Comparison of ENCODE assay signal across 8 cellular contexts in genomic region chr4:185714524-185714923, GRCh38.
DNase-seq lines count a peak whose midpoint lies in the region; ATAC-seq, FAIRE-seq and TF ChIP-seq lines count a peak whose summit lies in the region.
"Not testable (repeated sequence)": the region's sequence is repeated elsewhere in the genome, so short reads cannot be mapped to it uniquely, and the experiment has no call there.

No MANE protein-coding gene starts in this region.

- not testable (repeated sequence) for H4K20me1 ChIP-seq in HepG2 (ENCODE audit: insufficient read depth, low read length)

- not testable (repeated sequence) for H3K9me3 Mint-ChIP-seq in Calu3 (ENCODE audit: low read depth, unreplicated experiment); glutamatergic neuron (ENCODE audit: unreplicated experiment)

- H3K4me1 ChIP-seq in body of pancreas, result peaks cover 89% of the 10 kb centered on the region
- peaks cover 0 to 63% of the 10 kb centered on the region in 2 donors for H3K4me1 ChIP-seq in right atrium auricular region
- peaks cover 71% of the 10 kb centered on the region for H3K4me1 ChIP-seq in HepG2 (ENCODE audit: insufficient read depth, low read length)
- peaks cover 0 to 74% (median 25%) of the 10 kb centered on the region in 4 donors for H3K4me1 ChIP-seq in right lobe of liver
- H3K4me1 ChIP-seq in stomach, result peaks cover 28 to 99% (median 72%) of the 10 kb centered on the region in 4 donors
- not testable (repeated sequence) for H3K4me1 ChIP-seq in upper lobe of right lung

- H3K4me1 Mint-ChIP-seq in Calu3 (ENCODE audit: low read depth, unreplicated experiment) (peaks cover 77% of the 10 kb centered on the region), glutamatergic neuron (ENCODE audit: low read depth, unreplicated experiment) (peaks cover 26% of the 10 kb centered on the region)

- not testable (repeated sequence) for TF ChIP-seq POLR2A in body of pancreas (IDR thresholded peaks at IDR 0.05); HepG2 (IDR thresholded peaks at IDR 0.05; ENCODE audit: insufficient read depth in 1 of 2, low read depth in 2 of 2, low read length in 2 of 2); right lobe of liver (IDR thresholded peaks at IDR 0.05); stomach (IDR thresholded peaks at IDR 0.05)

- H3K9me3 ChIP-seq in body of pancreas; right atrium auricular region; HepG2 (ENCODE audit: low read length); right lobe of liver; stomach; upper lobe of right lung: not testable (repeated sequence)

- DNase-seq in Calu3; body of pancreas; glutamatergic neuron; right atrium auricular region (ENCODE audit: low spot score); HepG2 (ENCODE audit: low spot score); right lobe of liver; stomach; upper lobe of right lung: not testable (repeated sequence)

- not testable (repeated sequence) for TF ChIP-seq CTCF in Calu3 (IDR thresholded peaks at IDR 0.05; ENCODE audit: unreplicated experiment); body of pancreas (IDR thresholded peaks at IDR 0.05); glutamatergic neuron (IDR thresholded peaks at IDR 0.05; ENCODE audit: partially characterized antibody, unreplicated experiment); right atrium auricular region (IDR thresholded peaks at IDR 0.05); HepG2 (CRISPR knock-in tag; IDR thresholded peaks at IDR 0.05); right lobe of liver (IDR thresholded peaks at IDR 0.05); stomach (IDR thresholded peaks at IDR 0.05); upper lobe of right lung (IDR thresholded peaks at IDR 0.05)

- not testable (repeated sequence) for TF ChIP-seq RAD21 in HepG2 (CRISPR knock-in tag; IDR thresholded peaks at IDR 0.05)

- POLR2A ChIA-PET in HepG2 (lab: Yijun Ruan, JAX), result interaction anchor here (6.0 kb wide), 1 partner anchor 96 kb away, joined by 64 read pairs; the partner anchor contains the start of gene SORBS2

- H3K27me3 Mint-ChIP-seq in Calu3 (ENCODE audit: unreplicated experiment); glutamatergic neuron (ENCODE audit: unreplicated experiment): not testable (repeated sequence)

- BruUV-seq in Calu3 (replicated peaks; lab: Mats Ljungman, UMichigan); HepG2 (replicated peaks; lab: Mats Ljungman, UMichigan): not testable (repeated sequence)

- H3K79me2 ChIP-seq in HepG2 (ENCODE audit: insufficient read depth, low read length), result peaks cover 17% of the 10 kb centered on the region

- not testable (repeated sequence) for H3K36me3 ChIP-seq in body of pancreas (replicated peaks in 1 of 2; ENCODE audit: insufficient read depth in 1 of 2, low read depth in 2 of 2); right atrium auricular region; HepG2 (replicated peaks in 1 of 2; ENCODE audit: control insufficient read depth in 1 of 2, insufficient read depth in 2 of 2, low read length in 2 of 2); right lobe of liver; stomach; upper lobe of right lung

- not testable (repeated sequence) for H3K27me3 ChIP-seq in body of pancreas; right atrium auricular region; HepG2 (ENCODE audit: control insufficient read depth in 1 of 2, insufficient read depth in 2 of 2, low read length in 2 of 2); right lobe of liver; stomach; upper lobe of right lung

- WGBS in body of pancreas, 2 donors, result 86 to 87% methylated on average over 5 of the region's 5 CpGs
- 100% methylated on average over 5 of the region's 5 CpGs for WGBS in HepG2 (ENCODE audit: low lambda C conversion rate)
- 69% methylated on average over 4 of the region's 5 CpGs for WGBS in right lobe of liver (ENCODE audit: insufficient coverage, low coverage, low lambda C conversion rate, missing lambda C conversion rate)
- WGBS in stomach, 5 donors, result 85 to 92% (median 91%) methylated on average over 5 of the region's 5 CpGs

- H3K4me2 ChIP-seq in HepG2 (ENCODE audit: low read depth, low read length), result not testable (repeated sequence)

- H3K9ac ChIP-seq in HepG2 (ENCODE audit: insufficient read depth, low read depth, low read length), result not testable (repeated sequence)

- CTCF ChIA-PET in Calu3 (lab: Charles Lee), result interaction anchor here (0.6 kb wide), 1 partner anchor 44 kb away, joined by 3 read pairs; no protein-coding TSS in a partner anchor
- CTCF ChIA-PET in HepG2 (lab: Yijun Ruan, JAX; ENCODE audit: low intra/inter-chr PET ratio, low total read pairs), result not testable (repeated sequence)

- not testable (repeated sequence) for ATAC-seq in body of pancreas, HepG2, right lobe of liver, upper lobe of right lung

- H3K36me3 Mint-ChIP-seq in Calu3 (ENCODE audit: insufficient read depth, unreplicated experiment); glutamatergic neuron (ENCODE audit: unreplicated experiment): not testable (repeated sequence)

- H3K27ac Mint-ChIP-seq in Calu3 (ENCODE audit: unreplicated experiment) (peak overlapping the region; percentile 86), glutamatergic neuron (ENCODE audit: unreplicated experiment) (peak overlapping the region; percentile 14)

- TF ChIP-seq EP300 in HepG2 (IDR thresholded peaks at IDR 0.05; ENCODE audit: low read depth in 2 of 2, low read length in 2 of 2); HepG2 (CRISPR knock-in tag; IDR thresholded peaks at IDR 0.05; ENCODE audit: borderline replicate concordance); stomach (IDR thresholded peaks at IDR 0.05): not testable (repeated sequence)

- in situ Hi-C loops in HepG2 (cut with HindIII; ENCODE audit: extremely low pct_ligation_motif_present, low pct_unique_long_range_greater_than_20kb), result not testable (repeated sequence)

- FAIRE-seq in HepG2 (lab: Jason Lieb, UNC), result not testable (repeated sequence)

- H2AFZ ChIP-seq in HepG2 (ENCODE audit: low read length), result not testable (repeated sequence)

- not testable (repeated sequence) for H3K4me3 ChIP-seq in body of pancreas; right atrium auricular region; HepG2 (replicated peaks in 1 of 3; ENCODE audit: insufficient read depth in 1 of 3, low read depth in 2 of 3, low read length in 3 of 3); right lobe of liver; stomach; upper lobe of right lung

- H3K27ac ChIP-seq in body of pancreas (peak overlapping the region in 3 of 4 donors; percentile 9 to 80 (median 15)), right atrium auricular region (peak overlapping the region; percentile 12 to 57), HepG2 (ENCODE audit: extremely low read length, insufficient read depth, low read length) (peak overlapping the region; percentile 95), right lobe of liver (peak overlapping the region; percentile 87 to 97 (median 95)), stomach (peak overlapping the region in 3 of 5 donors; percentile 45 to 84 (median 56)), upper lobe of right lung (peak overlapping the region; percentile 7)

- intact Hi-C loops in Calu3 (cut with micrococcal nuclease; ENCODE audit: unreplicated experiment); HepG2 (cut with micrococcal nuclease; ENCODE audit: unreplicated experiment); right lobe of liver (cut with DNase I); stomach (cut with DNase I; ENCODE audit: low total_unique reads); upper lobe of right lung (cut with DNase I): not testable (repeated sequence)
- intact Hi-C loops in body of pancreas (cut with DNase I), result loop anchor here (10.0 kb wide), 1 partner anchor 50 kb away; no protein-coding TSS in a partner anchor

- not testable (repeated sequence) for H3K4me3 Mint-ChIP-seq in Calu3 (ENCODE audit: low read depth, unreplicated experiment); glutamatergic neuron (ENCODE audit: unreplicated experiment)

TF ChIP-seq in HepG2, 621 proteins besides CTCF, POLR2A, EP300 and RAD21:
- TF ChIP-seq ZNF430 (CRISPR knock-in tag; IDR thresholded peaks at IDR 0.05), result peak; percentile 91; the same call in 1 of the 2 replicates

Comparison
In these comparisons a context has a peak if more than half of its experiments do, and no peak if none do; other contexts are left out.
1. H3K27ac ChIP-seq: peak in every context shown above with its lines; median percentile 95 in HepG2; 95 in right lobe of liver; 56 in stomach; 34 in right atrium auricular region; 15 in body of pancreas; 7 in upper lobe of right lung.